Comparison of ENCODE assay signal across 1 cellular context in the genomic region with DNA sequence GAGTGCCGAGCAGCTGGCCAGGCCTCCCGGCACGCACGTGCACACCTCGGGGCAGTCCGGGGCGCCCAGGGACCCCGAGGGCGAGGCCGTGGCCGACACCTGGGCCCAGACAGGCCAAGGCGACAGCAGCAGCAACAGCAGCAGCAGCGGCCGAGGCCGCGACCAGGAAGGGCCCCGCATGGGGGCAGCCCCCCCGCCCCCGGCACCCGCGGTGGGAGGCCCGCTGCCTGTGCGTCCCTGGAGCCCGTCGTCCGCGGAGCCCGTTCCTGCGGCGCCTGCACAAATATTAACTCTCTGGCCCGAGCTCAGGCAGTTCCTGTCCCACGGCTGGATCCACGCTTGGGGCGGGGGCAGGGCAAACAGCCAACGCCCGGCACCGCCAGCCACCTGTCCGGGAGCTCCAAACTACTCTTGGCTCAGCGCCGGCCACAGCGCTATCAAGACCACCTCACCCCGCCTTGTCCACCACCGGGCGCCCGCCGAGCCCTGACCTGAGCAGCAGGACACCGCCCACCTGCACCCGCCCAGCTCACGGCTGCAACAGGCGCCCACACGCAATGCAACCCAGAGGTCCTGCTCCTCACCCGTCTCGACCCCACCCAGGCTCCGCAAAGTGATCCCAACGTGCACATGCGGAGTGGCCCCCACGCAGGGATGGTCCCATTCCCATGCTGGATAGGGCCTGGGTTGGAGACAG.
TF ChIP-seq lines count a peak whose summit lies in the region.

A gene with protein sequence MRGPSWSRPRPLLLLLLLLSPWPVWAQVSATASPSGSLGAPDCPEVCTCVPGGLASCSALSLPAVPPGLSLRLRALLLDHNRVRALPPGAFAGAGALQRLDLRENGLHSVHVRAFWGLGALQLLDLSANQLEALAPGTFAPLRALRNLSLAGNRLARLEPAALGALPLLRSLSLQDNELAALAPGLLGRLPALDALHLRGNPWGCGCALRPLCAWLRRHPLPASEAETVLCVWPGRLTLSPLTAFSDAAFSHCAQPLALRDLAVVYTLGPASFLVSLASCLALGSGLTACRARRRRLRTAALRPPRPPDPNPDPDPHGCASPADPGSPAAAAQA (minus strand): TSS at position 288 of the 697 bp plus-strand sequence. CDS start 108 bp downstream, at position 180.

TF ChIP-seq in SK-N-SH, 30 proteins besides CTCF, POLR2A, EP300 and RAD21 (continued from another document):
- TF ChIP-seq REST (IDR thresholded peaks at IDR 0.05; ENCODE audit: low read depth, low read length), result no peak
- no peak for TF ChIP-seq TEAD4 (IDR thresholded peaks at IDR 0.05; ENCODE audit: borderline replicate concordance, insufficient read depth)
- no peak for TF ChIP-seq RFX5 (IDR thresholded peaks at IDR 0.05; ENCODE audit: low read length)
- TF ChIP-seq, protein P1, sequence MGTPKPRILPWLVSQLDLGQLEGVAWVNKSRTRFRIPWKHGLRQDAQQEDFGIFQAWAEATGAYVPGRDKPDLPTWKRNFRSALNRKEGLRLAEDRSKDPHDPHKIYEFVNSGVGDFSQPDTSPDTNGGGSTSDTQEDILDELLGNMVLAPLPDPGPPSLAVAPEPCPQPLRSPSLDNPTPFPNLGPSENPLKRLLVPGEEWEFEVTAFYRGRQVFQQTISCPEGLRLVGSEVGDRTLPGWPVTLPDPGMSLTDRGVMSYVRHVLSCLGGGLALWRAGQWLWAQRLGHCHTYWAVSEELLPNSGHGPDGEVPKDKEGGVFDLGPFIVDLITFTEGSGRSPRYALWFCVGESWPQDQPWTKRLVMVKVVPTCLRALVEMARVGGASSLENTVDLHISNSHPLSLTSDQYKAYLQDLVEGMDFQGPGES (IDR thresholded peaks at IDR 0.05; ENCODE audit: low read depth, low read length), result no peak
- no peak for TF ChIP-seq TCF12 (IDR thresholded peaks at IDR 0.05)
- no peak for TF ChIP-seq EZH2phosphoT487 (IDR thresholded peaks at IDR 0.05; ENCODE audit: borderline replicate concordance, low read depth)
- TF ChIP-seq NFIC (IDR thresholded peaks at IDR 0.05; ENCODE audit: borderline replicate concordance), result no peak
- TF ChIP-seq NRF1 (IDR thresholded peaks at IDR 0.05; ENCODE audit: low read depth, low read length), result no peak
- no peak for TF ChIP-seq MAX (IDR thresholded peaks at IDR 0.05; ENCODE audit: low read depth)
- no peak for TF ChIP-seq MEF2A (IDR thresholded peaks at IDR 0.05; ENCODE audit: borderline replicate concordance, low read depth)
- no peak for TF ChIP-seq FOXJ3 (CRISPR knock-in tag; IDR thresholded peaks at IDR 0.05)
- no peak for TF ChIP-seq MXI1 (IDR thresholded peaks at IDR 0.05; ENCODE audit: low read depth, low read length)
- TF ChIP-seq, protein P2, sequence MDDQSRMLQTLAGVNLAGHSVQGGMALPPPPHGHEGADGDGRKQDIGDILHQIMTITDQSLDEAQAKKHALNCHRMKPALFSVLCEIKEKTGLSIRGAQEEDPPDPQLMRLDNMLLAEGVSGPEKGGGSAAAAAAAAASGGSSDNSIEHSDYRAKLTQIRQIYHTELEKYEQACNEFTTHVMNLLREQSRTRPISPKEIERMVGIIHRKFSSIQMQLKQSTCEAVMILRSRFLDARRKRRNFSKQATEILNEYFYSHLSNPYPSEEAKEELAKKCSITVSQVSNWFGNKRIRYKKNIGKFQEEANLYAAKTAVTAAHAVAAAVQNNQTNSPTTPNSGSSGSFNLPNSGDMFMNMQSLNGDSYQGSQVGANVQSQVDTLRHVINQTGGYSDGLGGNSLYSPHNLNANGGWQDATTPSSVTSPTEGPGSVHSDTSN (IDR thresholded peaks at IDR 0.05), result no peak
- TF ChIP-seq USF1 (IDR thresholded peaks at IDR 0.05; ENCODE audit: borderline replicate concordance, low read depth), result no peak
- no peak for TF ChIP-seq GABPA (IDR thresholded peaks at IDR 0.05; ENCODE audit: low read depth)
- TF ChIP-seq, protein P3, sequence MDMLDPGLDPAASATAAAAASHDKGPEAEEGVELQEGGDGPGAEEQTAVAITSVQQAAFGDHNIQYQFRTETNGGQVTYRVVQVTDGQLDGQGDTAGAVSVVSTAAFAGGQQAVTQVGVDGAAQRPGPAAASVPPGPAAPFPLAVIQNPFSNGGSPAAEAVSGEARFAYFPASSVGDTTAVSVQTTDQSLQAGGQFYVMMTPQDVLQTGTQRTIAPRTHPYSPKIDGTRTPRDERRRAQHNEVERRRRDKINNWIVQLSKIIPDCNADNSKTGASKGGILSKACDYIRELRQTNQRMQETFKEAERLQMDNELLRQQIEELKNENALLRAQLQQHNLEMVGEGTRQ (IDR thresholded peaks at IDR 0.05; ENCODE audit: borderline replicate concordance, low read depth, low read length), result no peak
- no peak for TF ChIP-seq RXRA (IDR thresholded peaks at IDR 0.05; ENCODE audit: borderline replicate concordance, low read depth)
